ENCODE assay signal across 8 cellular contexts in the genomic region with DNA sequence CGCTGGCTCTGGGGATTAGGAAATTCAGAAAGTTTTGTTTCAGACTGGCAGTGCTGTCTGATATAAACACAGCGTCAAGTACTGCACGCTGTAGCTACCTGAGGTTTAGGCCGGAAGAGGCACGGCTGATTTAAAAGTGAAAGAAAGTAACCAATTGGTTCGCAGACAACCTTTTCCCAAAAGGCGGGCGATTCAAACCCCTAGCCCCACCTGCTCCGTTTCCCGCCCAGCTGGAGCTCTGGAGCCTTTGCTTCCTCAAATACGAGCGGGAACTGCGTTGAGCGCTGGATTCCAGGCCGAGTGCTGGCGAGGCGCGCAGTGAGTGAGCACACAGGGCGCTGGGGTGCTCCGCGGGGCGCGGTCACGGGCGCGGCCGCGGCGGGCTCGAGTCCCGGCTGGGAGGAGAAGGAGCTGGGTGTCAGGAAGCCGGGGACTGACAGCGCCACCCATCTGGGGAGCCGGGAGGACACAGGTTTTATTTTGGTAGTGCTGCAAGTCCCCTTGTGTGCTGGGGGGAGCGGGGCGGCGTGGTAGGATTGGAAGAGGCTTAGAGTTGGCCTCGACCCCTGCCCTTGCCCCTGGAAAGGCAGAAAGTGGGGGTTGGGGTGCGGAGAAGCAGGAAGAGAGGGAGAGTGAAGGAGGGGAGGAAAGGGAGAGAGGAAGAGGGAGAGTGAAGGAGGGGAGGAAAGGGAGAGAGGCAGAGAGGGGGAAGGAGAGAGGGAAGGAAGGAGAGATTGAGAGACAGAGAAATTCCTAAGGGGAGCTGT. TPM values are rescaled to one million over a fixed set of nuclear protein-coding genes. Genes with fewer than 3 reads are reported as not detected.
DNase-seq lines count a peak whose midpoint lies in the region; ATAC-seq and TF ChIP-seq lines count a peak whose summit lies in the region.

No MANE protein-coding gene starts in this region.

- H3K36me3 ChIP-seq in SJCRH30 (0 out of 2 replicates have a peak, but pooled peaks cover 3% of the 10 kb centered on the region), ovary (no peaks in the 10 kb centered on the region), tibial artery (peaks cover 0 to 5% (median 0%) of the 10 kb centered on the region in 3 donors)

- peak overlapping the region; percentile 54 for H3K4me3 ChIP-seq in SJCRH30
- peak overlapping the region; percentile 43 for H3K4me3 ChIP-seq in ovary
- peak overlapping the region; percentile 52 to 89 for H3K4me3 ChIP-seq in tibial artery

- H3K9me3 ChIP-seq in SJCRH30 (replicated peaks), result no peaks in the 10 kb centered on the region
- no peaks in the 10 kb centered on the region for H3K9me3 ChIP-seq in ovary
- H3K9me3 ChIP-seq in tibial artery, result no peaks in the 10 kb centered on the region

- H3K27me3 Mint-ChIP-seq in activated naive CD4-positive, alpha-beta T cell treated with anti-CD3 and anti-CD28 coated beads, Interleukin-2, amount 50 U/mL, for 24 hours, result no peaks in the 10 kb centered on the region

- peak overlapping the region; percentile 96 for H3K4me3 Mint-ChIP-seq in activated naive CD4-positive, alpha-beta T cell treated with anti-CD3 and anti-CD28 coated beads, Interleukin-2, amount 50 U/mL, for 24 hours

- no peaks in the 10 kb centered on the region for H3K9me3 Mint-ChIP-seq in activated naive CD4-positive, alpha-beta T cell treated with anti-CD3 and anti-CD28 coated beads, Interleukin-2, amount 50 U/mL, for 24 hours

- intact Hi-C loops in head of caudate nucleus (cut with DNase I) (no loop called here), ovary (cut with DNase I) (no loop called here), tibial artery (cut with DNase I; ENCODE audit: low total_unique reads) (no loop called here)

- H3K27me3 ChIP-seq in SJCRH30, result no peaks in the 10 kb centered on the region
- no peaks in the 10 kb centered on the region for H3K27me3 ChIP-seq in ovary
- H3K27me3 ChIP-seq in tibial artery, result no peaks in the 10 kb centered on the region

- no peak for TF ChIP-seq EP300 in ovary (IDR thresholded peaks at IDR 0.05)

- peaks cover 48% of the 10 kb centered on the region for H3K4me1 Mint-ChIP-seq in activated naive CD4-positive, alpha-beta T cell treated with anti-CD3 and anti-CD28 coated beads, Interleukin-2, amount 50 U/mL, for 24 hours

- no peak for TF ChIP-seq POLR2A in ovary (IDR thresholded peaks at IDR 0.05)

- H3K4me1 ChIP-seq in SJCRH30 (no peaks in the 10 kb centered on the region), ovary (ENCODE audit: insufficient read depth) (peaks cover 6% of the 10 kb centered on the region), tibial artery (peaks cover 0 to 25% (median 8%) of the 10 kb centered on the region in 4 donors)

- DNase-seq in EL (peak; percentile 92), Kasumi-1 (lab: John Stamatoyannopoulos, UW) (peak; percentile 91 to 93), SJCRH30 (peak; percentile 47 to 67), head of caudate nucleus (peak; percentile 27 to 79 (median 56)), ovary (peak; percentile 78 to 86 (median 81)), tibial artery (peak; percentile 81 to 92)

- H3K27ac Mint-ChIP-seq in activated naive CD4-positive, alpha-beta T cell treated with anti-CD3 and anti-CD28 coated beads, Interleukin-2, amount 50 U/mL, for 24 hours, result peak overlapping the region; percentile 92

- TF ChIP-seq CTCF in ovary (IDR thresholded peaks at IDR 0.05) (no peak), tibial artery (IDR thresholded peaks at IDR 0.05) (no peak)

- ATAC-seq in GM21825 (IDR thresholded peaks at IDR 0.05; ENCODE audit: unreplicated experiment), result peak; percentile 55

- peak overlapping the region; percentile 63 for H3K27ac ChIP-seq in SJCRH30
- peak overlapping the region; percentile 38 to 87 for H3K27ac ChIP-seq in ovary
- peak overlapping the region; percentile 88 to 90 for H3K27ac ChIP-seq in tibial artery

- H3K36me3 Mint-ChIP-seq in activated naive CD4-positive, alpha-beta T cell treated with anti-CD3 and anti-CD28 coated beads, Interleukin-2, amount 50 U/mL, for 24 hours, result peaks cover 5% of the 10 kb centered on the region

- 1 to 2% (median 2%) methylated on average over 39 of the region's 39 CpGs for WGBS in ovary, 3 donors

RNA-seq across cellular contexts. Expression of a gene that starts 2.1 kb away (rescaled TPM):
- 19.8 and 25.5 TPM in 2 replicates for total RNA-seq in SJCRH30 (2014; rRNA removed; shearing (Covaris generic))
- total RNA-seq in ovary, result 10 to 100 TPM; 17.5 to 26.5 (median 20.4) TPM
- 10 to 100 TPM; 10.6 to 22.1 TPM for polyA plus RNA-seq in ovary

RNA-seq across cellular contexts. Expression of a gene that starts 27.2 kb away (rescaled TPM):
- total RNA-seq in SJCRH30 (2014; rRNA removed; shearing (Covaris generic)), result 26.3 and 26.7 TPM in 2 replicates
- total RNA-seq in ovary, result 10 to 100 TPM in 6 of 7 donors, 1 to 10 TPM in 1; 6.1 to 20.3 (median 16.8) TPM
- 10 to 100 TPM; 18.5 to 21.5 TPM for polyA plus RNA-seq in ovary

RNA-seq across cellular contexts. Expression of a gene that starts 37.7 kb away (rescaled TPM):
- total RNA-seq in SJCRH30 (2014; rRNA removed; shearing (Covaris generic)), result 58.3 and 69.9 TPM in 2 replicates
- total RNA-seq in ovary, result 1 to 10 TPM in 1 of 7 donors, under 1 TPM in 4, not detected in 2; 0.12 to 1.9 (median 0.18) TPM
- under 1 TPM; 0.13 to 0.25 TPM for polyA plus RNA-seq in ovary

RNA-seq across cellular contexts. Expression of a gene that starts 58.7 kb away (rescaled TPM):
- 0.24 and 0.28 TPM in 2 replicates for total RNA-seq in SJCRH30 (2014; rRNA removed; shearing (Covaris generic))
- total RNA-seq in ovary, result not detected
- polyA plus RNA-seq in ovary, result not detected

Comparison
In these comparisons a context has a peak if more than half of its experiments do, and no peak if none do; other contexts are left out.
1. Peak in every context shown above with its lines: DNase-seq, ATAC-seq, H3K4me3 ChIP-seq and H3K27ac ChIP-seq.
2. RNA of a gene that starts 37.7 kb away (total RNA-seq): 58.3 to 69.9 TPM in SJCRH30; 0.12 to 1.9 TPM in ovary; every median in the first group is over 10 times any median in the second.